In genomic region chr1:23756676-23757075, GRCh38 we compare ENCODE assay signal across 14 cellular contexts. TPM values are rescaled to one million over a fixed set of nuclear protein-coding genes. Genes with fewer than 3 reads are reported as not detected.
A peak's percentile ranks its signal among the peaks of the same experiment; 100 is the strongest.
DNase-seq lines count a peak whose midpoint lies in the region; ATAC-seq, FAIRE-seq and TF ChIP-seq lines count a peak whose summit lies in the region.
"Had no signal": no experiment of that assay in that cellular context is flagged by ENCODE, and none has a peak within 500 bp of the region (broad histone marks: within the 10 kb centered on the region; RNA-seq: fewer than 3 reads in every experiment).

No MANE protein-coding gene starts in this region.

- H3K27me3 ChIP-seq in PC-3 (ENCODE audit: low read length) (no peaks in the 10 kb centered on the region), HepG2 (ENCODE audit: control insufficient read depth in 1 of 2, insufficient read depth in 2 of 2, low read length in 2 of 2) (no peaks in the 10 kb centered on the region)
- H3K27me3 ChIP-seq: testis had no signal

- peaks cover 36% of the 10 kb centered on the region for H3K36me3 Mint-ChIP-seq in chondrocyte (ENCODE audit: low read depth)

- peak overlapping the region; percentile 32 for H3K27ac Mint-ChIP-seq in chondrocyte (ENCODE audit: unreplicated experiment)
- H3K27ac Mint-ChIP-seq: activated CD4-positive, alpha-beta T cell treated with anti-CD3 and anti-CD28 coated beads for 36 hours had no signal

- H2AFZ ChIP-seq in PC-3 (ENCODE audit: low read length) (no peak overlapping the region), HepG2 (ENCODE audit: low read length) (no peak overlapping the region)

- H3K9ac ChIP-seq in PC-3 (ENCODE audit: low read length) (no peak overlapping the region), HepG2 (ENCODE audit: insufficient read depth, low read depth, low read length) (no peak overlapping the region)

- H3K9me3 Mint-ChIP-seq in chondrocyte (ENCODE audit: low read depth), result no peaks in the 10 kb centered on the region
- H3K9me3 Mint-ChIP-seq: CD4-positive, alpha-beta memory T cell had no signal

- no peaks in the 10 kb centered on the region for H4K20me1 ChIP-seq in PC-3 (ENCODE audit: low read length)
- no peaks in the 10 kb centered on the region; the same call in 1 of the 2 replicates for H4K20me1 ChIP-seq in HepG2 (ENCODE audit: insufficient read depth, low read length)

- H3K79me2 ChIP-seq in PC-3 (ENCODE audit: low read length) (peaks cover 7% of the 10 kb centered on the region), HepG2 (ENCODE audit: insufficient read depth, low read length) (no peaks in the 10 kb centered on the region)

- no peaks in the 10 kb centered on the region for H3F3A ChIP-seq in PC-3 (ENCODE audit: low read length, unreplicated experiment)

- no peaks in the 10 kb centered on the region for H3K4me1 Mint-ChIP-seq in chondrocyte (ENCODE audit: low read depth)

- BruUV-seq in PC-3 (replicated peaks; lab: Mats Ljungman, UMichigan) (no TSS peak), HepG2 (replicated peaks; lab: Mats Ljungman, UMichigan) (no TSS peak)

- POLR2A ChIA-PET in PC-3 (lab: Charles Lee; ENCODE audit: unreplicated experiment), result no interaction called here
- POLR2A ChIA-PET in HepG2 (lab: Yijun Ruan, JAX), result no interaction called here

- H3K4me2 ChIP-seq in PC-3 (ENCODE audit: low read length), result no peak overlapping the region
- H3K4me2 ChIP-seq in HepG2 (ENCODE audit: low read depth, low read length), result no peak overlapping the region

- peak; percentile 58 for DNase-seq in GM03348 (ENCODE audit: low spot score)
- peak; percentile 32 for DNase-seq in PC-3
- no peak for DNase-seq in chondrocyte (ENCODE audit: low spot score)
- DNase-seq in HepG2 (ENCODE audit: low spot score), result no peak
- DNase-seq in T-helper 9 cell, result no peak
- no peak for DNase-seq in DMS79 treated with DMSO at 0.1 percent for 48 hours (lab: John Stamatoyannopoulos, UW)
- DNase-seq in SIG-M5 (lab: John Stamatoyannopoulos, UW), result no peak
- DNase-seq: activated CD4-positive, alpha-beta T cell treated with anti-CD3 and anti-CD28 coated beads for 36 hours; CD4-positive, alpha-beta memory T cell; Karpas-422; NCI-H2029; nucleus accumbens; testis had no signal

- intact Hi-C loops in PC-3 (cut with micrococcal nuclease) (no loop called here), HepG2 (cut with micrococcal nuclease; ENCODE audit: unreplicated experiment) (no loop called here)

- H3K36me3 ChIP-seq in PC-3 (ENCODE audit: low read depth, low read length), result peaks cover 85% of the 10 kb centered on the region
- peaks cover 56 to 96% of the 10 kb centered on the region in 2 experiments for H3K36me3 ChIP-seq in HepG2 (replicated peaks in 1 of 2; ENCODE audit: control insufficient read depth in 1 of 2, insufficient read depth in 2 of 2, low read length in 2 of 2)

- H3K4me3 ChIP-seq in PC-3 (ENCODE audit: low read length), result no peak overlapping the region
- no peak overlapping the region for H3K4me3 ChIP-seq in HepG2 (replicated peaks in 1 of 3; ENCODE audit: insufficient read depth in 1 of 3, low read depth in 2 of 3, low read length in 3 of 3)
- H3K4me3 ChIP-seq: testis had no signal

- TF ChIP-seq RAD21 in HepG2 (CRISPR knock-in tag; IDR thresholded peaks at IDR 0.05), result no peak

- CTCF ChIA-PET in PC-3 (lab: Charles Lee), result no interaction called here
- CTCF ChIA-PET in HepG2 (lab: Yijun Ruan, JAX; ENCODE audit: low intra/inter-chr PET ratio, low total read pairs), result no interaction called here

- no peak for TF ChIP-seq POLR2A in HepG2 (IDR thresholded peaks at IDR 0.05; ENCODE audit: insufficient read depth in 1 of 2, low read depth in 2 of 2, low read length in 2 of 2)

- ATAC-seq in PC-3, result peak; percentile 86
- ATAC-seq in HepG2, result peak; percentile 73
- no peak for ATAC-seq in HG02884 (IDR thresholded peaks at IDR 0.05; ENCODE audit: unreplicated experiment)
- ATAC-seq: activated CD4-positive, alpha-beta T cell treated with anti-CD3 and anti-CD28 coated beads for 36 hours had no signal

- H3K9me3 ChIP-seq in PC-3 (ENCODE audit: low read length) (no peaks in the 10 kb centered on the region), HepG2 (ENCODE audit: low read length) (no peaks in the 10 kb centered on the region)
- H3K9me3 ChIP-seq: testis had no signal

- no peaks in the 10 kb centered on the region for H3K9me2 ChIP-seq in PC-3 (replicated peaks; ENCODE audit: low read length)

- H3K4me1 ChIP-seq in PC-3 (ENCODE audit: insufficient read depth, low read length) (no peaks in the 10 kb centered on the region), HepG2 (ENCODE audit: insufficient read depth, low read length) (peaks cover 19% of the 10 kb centered on the region)
- H3K4me1 ChIP-seq: testis had no signal

- TF ChIP-seq CTCF in PC-3 (conservative IDR thresholded peaks at IDR 0.05; ENCODE audit: low read depth, low read length), result no peak
- no peak for TF ChIP-seq CTCF in chondrocyte (IDR thresholded peaks at IDR 0.05)
- no peak for TF ChIP-seq CTCF in HepG2 (CRISPR knock-in tag; IDR thresholded peaks at IDR 0.05)

- no peak overlapping the region for H3K4me3 Mint-ChIP-seq in chondrocyte (ENCODE audit: unreplicated experiment)
- H3K4me3 Mint-ChIP-seq: activated CD4-positive, alpha-beta T cell treated with anti-CD3 and anti-CD28 coated beads for 36 hours; CD4-positive, alpha-beta memory T cell had no signal

- in situ Hi-C loops in HepG2 (cut with HindIII; ENCODE audit: extremely low pct_ligation_motif_present, low pct_unique_long_range_greater_than_20kb), result no loop called here

- H3K27me3 Mint-ChIP-seq in chondrocyte (ENCODE audit: low read depth), result no peaks in the 10 kb centered on the region
- H3K27me3 Mint-ChIP-seq: activated CD4-positive, alpha-beta T cell treated with anti-CD3 and anti-CD28 coated beads for 36 hours; CD4-positive, alpha-beta memory T cell had no signal

- H3K27ac ChIP-seq in PC-3 (ENCODE audit: low read length) (no peak overlapping the region), HepG2 (ENCODE audit: extremely low read length, insufficient read depth, low read length) (no peak overlapping the region)
- H3K27ac ChIP-seq: testis had no signal

- TF ChIP-seq EP300 in HepG2 (IDR thresholded peaks at IDR 0.05; ENCODE audit: low read depth in 2 of 2, low read length in 2 of 2) (no peak), HepG2 (CRISPR knock-in tag; IDR thresholded peaks at IDR 0.05; ENCODE audit: borderline replicate concordance) (no peak)

- 100% methylated on average over 2 of the region's 3 CpGs for WGBS in HepG2 (ENCODE audit: low lambda C conversion rate)

- no peak for FAIRE-seq in HepG2 (lab: Jason Lieb, UNC)

RNA-seq across cellular contexts. Expression of gene ELOA, which starts 13.4 kb away (rescaled TPM):
- total RNA-seq in PC-3 (2014; rRNA removed) (50.7 and 50.9 TPM in 2 replicates), chondrocyte (41.7 to 47.8 TPM (median 42.9 TPM) in 3 replicates), HepG2 (2016; rRNA removed; fragmentation: Illumina TruSeq; extraction: Trizol) (28.5 and 36.3 TPM in 2 replicates)
- 7.3 and 7.8 TPM in 2 replicates for total RNA-seq in HepG2 (2016; cell fraction: cytosol; rRNA removed; fragmentation: Illumina TruSeq; extraction: Trizol; ENCODE audit: low read depth)
- total RNA-seq in HepG2 (2016; cell fraction: insoluble cytoplasmic fraction; rRNA removed; fragmentation: Illumina TruSeq; extraction: Trizol), result 27.5 and 30.2 TPM in 2 replicates
- total RNA-seq in HepG2 (2016; cell fraction: membrane; rRNA removed; fragmentation: Illumina TruSeq; extraction: Trizol), result 23.8 and 29.0 TPM in 2 replicates
- total RNA-seq in HepG2 (2016; cell fraction: nucleus; rRNA removed; fragmentation: Illumina TruSeq; extraction: Trizol), result 16.4 and 21.2 TPM in 2 replicates
- 14.2 and 14.8 TPM in 2 replicates for polyA plus RNA-seq in HepG2 (2011; rRNA removed)
- 9.6 and 12.3 TPM in 2 replicates for polyA plus RNA-seq in HepG2 (2011; cell fraction: cytosol; rRNA removed)
- 10.0 and 12.4 TPM in 2 replicates for polyA plus RNA-seq in HepG2 (2011; cell fraction: nucleus; rRNA removed)
- 16.3 and 19.1 TPM in 2 replicates for polyA plus RNA-seq in HepG2 (2012)
- polyA plus RNA-seq in HepG2 (2016; cell fraction: cytosol; fragmentation: Illumina TruSeq; extraction: Trizol; ENCODE audit: low read depth), result 11.2 and 13.3 TPM in 2 replicates
- polyA plus RNA-seq in HepG2 (2016; cell fraction: insoluble cytoplasmic fraction; fragmentation: Illumina TruSeq; extraction: Trizol; ENCODE audit: low read depth), result 33.1 and 41.5 TPM in 2 replicates
- 21.3 and 28.9 TPM in 2 replicates for polyA plus RNA-seq in HepG2 (2016; cell fraction: membrane; fragmentation: Illumina TruSeq; extraction: Trizol; ENCODE audit: low read depth)
- 32.1 and 36.1 TPM in 2 replicates for polyA plus RNA-seq in HepG2 (2016; cell fraction: nucleus; fragmentation: Illumina TruSeq; extraction: Trizol; ENCODE audit: insufficient read depth, low read depth)
- 9.7 and 21.5 TPM in 2 replicates for polyA minus RNA-seq in HepG2 (2011; rRNA and poly(A)+ RNA removed; ENCODE audit: low replicate concordance)
- 18.6 and 21.7 TPM in 2 replicates for polyA minus RNA-seq in HepG2 (2011; cell fraction: cytosol; rRNA and poly(A)+ RNA removed)
- polyA minus RNA-seq in HepG2 (2011; cell fraction: nucleus; rRNA and poly(A)+ RNA removed), result 12.0 and 20.3 TPM in 2 replicates

RNA-seq across cellular contexts. Expression of gene PITHD1, which starts 21.5 kb away (rescaled TPM):
- total RNA-seq in PC-3 (2014; rRNA removed) (107 and 115 TPM in 2 replicates), chondrocyte (36.2 to 36.5 TPM (median 36.4 TPM) in 3 replicates), HepG2 (2016; rRNA removed; fragmentation: Illumina TruSeq; extraction: Trizol) (37.3 and 44.9 TPM in 2 replicates)
- total RNA-seq in HepG2 (2016; cell fraction: cytosol; rRNA removed; fragmentation: Illumina TruSeq; extraction: Trizol; ENCODE audit: low read depth), result 6.6 and 7.1 TPM in 2 replicates
- 39.7 and 44.6 TPM in 2 replicates for total RNA-seq in HepG2 (2016; cell fraction: insoluble cytoplasmic fraction; rRNA removed; fragmentation: Illumina TruSeq; extraction: Trizol)
- total RNA-seq in HepG2 (2016; cell fraction: membrane; rRNA removed; fragmentation: Illumina TruSeq; extraction: Trizol), result 24.7 and 27.8 TPM in 2 replicates
- total RNA-seq in HepG2 (2016; cell fraction: nucleus; rRNA removed; fragmentation: Illumina TruSeq; extraction: Trizol), result 21.3 and 22.5 TPM in 2 replicates
- polyA plus RNA-seq in HepG2 (2011; rRNA removed), result 26.6 and 28.0 TPM in 2 replicates
- 17.4 and 25.5 TPM in 2 replicates for polyA plus RNA-seq in HepG2 (2011; cell fraction: cytosol; rRNA removed)
- polyA plus RNA-seq in HepG2 (2011; cell fraction: nucleus; rRNA removed), result 12.1 and 20.0 TPM in 2 replicates
- polyA plus RNA-seq in HepG2 (2012), result 25.1 and 29.3 TPM in 2 replicates
- 6.4 and 7.2 TPM in 2 replicates for polyA plus RNA-seq in HepG2 (2016; cell fraction: cytosol; fragmentation: Illumina TruSeq; extraction: Trizol; ENCODE audit: low read depth)
- polyA plus RNA-seq in HepG2 (2016; cell fraction: insoluble cytoplasmic fraction; fragmentation: Illumina TruSeq; extraction: Trizol; ENCODE audit: low read depth), result 49.7 and 49.8 TPM in 2 replicates
- polyA plus RNA-seq in HepG2 (2016; cell fraction: membrane; fragmentation: Illumina TruSeq; extraction: Trizol; ENCODE audit: low read depth), result 20.1 and 20.8 TPM in 2 replicates
- 41.4 and 42.1 TPM in 2 replicates for polyA plus RNA-seq in HepG2 (2016; cell fraction: nucleus; fragmentation: Illumina TruSeq; extraction: Trizol; ENCODE audit: insufficient read depth, low read depth)
- polyA minus RNA-seq in HepG2 (2011; rRNA and poly(A)+ RNA removed; ENCODE audit: low replicate concordance), result 5.1 and 25.2 TPM in 2 replicates
- 3.8 and 5.5 TPM in 2 replicates for polyA minus RNA-seq in HepG2 (2011; cell fraction: cytosol; rRNA and poly(A)+ RNA removed)
- polyA minus RNA-seq in HepG2 (2011; cell fraction: nucleus; rRNA and poly(A)+ RNA removed), result 12.1 and 14.0 TPM in 2 replicates

RNA-seq across cellular contexts. Expression of gene LYPLA2, which starts 34.3 kb away (rescaled TPM):
- 120 and 142 TPM in 2 replicates for total RNA-seq in PC-3 (2014; rRNA removed)
- total RNA-seq in chondrocyte, result 39.8 to 43.0 TPM (median 40.4 TPM) in 3 replicates
- 73.2 and 90.3 TPM in 2 replicates for total RNA-seq in HepG2 (2016; rRNA removed; fragmentation: Illumina TruSeq; extraction: Trizol)
- 20.4 and 23.5 TPM in 2 replicates for total RNA-seq in HepG2 (2016; cell fraction: cytosol; rRNA removed; fragmentation: Illumina TruSeq; extraction: Trizol; ENCODE audit: low read depth)
- total RNA-seq in HepG2 (2016; cell fraction: insoluble cytoplasmic fraction; rRNA removed; fragmentation: Illumina TruSeq; extraction: Trizol), result 74.2 and 88.0 TPM in 2 replicates
- 42.0 and 50.1 TPM in 2 replicates for total RNA-seq in HepG2 (2016; cell fraction: membrane; rRNA removed; fragmentation: Illumina TruSeq; extraction: Trizol)
- 32.9 and 38.9 TPM in 2 replicates for total RNA-seq in HepG2 (2016; cell fraction: nucleus; rRNA removed; fragmentation: Illumina TruSeq; extraction: Trizol)
- polyA plus RNA-seq in HepG2 (2011; rRNA removed), result 72.1 and 96.1 TPM in 2 replicates
- 70.6 and 104 TPM in 2 replicates for polyA plus RNA-seq in HepG2 (2011; cell fraction: cytosol; rRNA removed)
- polyA plus RNA-seq in HepG2 (2011; cell fraction: nucleus; rRNA removed), result 134 and 140 TPM in 2 replicates
- polyA plus RNA-seq in HepG2 (2012), result 47.7 and 58.7 TPM in 2 replicates
- polyA plus RNA-seq in HepG2 (2016; cell fraction: cytosol; fragmentation: Illumina TruSeq; extraction: Trizol; ENCODE audit: low read depth), result 28.9 and 30.0 TPM in 2 replicates
- 113 and 115 TPM in 2 replicates for polyA plus RNA-seq in HepG2 (2016; cell fraction: insoluble cytoplasmic fraction; fragmentation: Illumina TruSeq; extraction: Trizol; ENCODE audit: low read depth)
- polyA plus RNA-seq in HepG2 (2016; cell fraction: membrane; fragmentation: Illumina TruSeq; extraction: Trizol; ENCODE audit: low read depth), result 43.7 and 45.0 TPM in 2 replicates
- polyA plus RNA-seq in HepG2 (2016; cell fraction: nucleus; fragmentation: Illumina TruSeq; extraction: Trizol; ENCODE audit: insufficient read depth, low read depth), result 67.4 and 74.9 TPM in 2 replicates
- 58.0 and 75.1 TPM in 2 replicates for polyA minus RNA-seq in HepG2 (2011; rRNA and poly(A)+ RNA removed; ENCODE audit: low replicate concordance)
- 39.7 and 48.1 TPM in 2 replicates for polyA minus RNA-seq in HepG2 (2011; cell fraction: cytosol; rRNA and poly(A)+ RNA removed)
- 17.4 and 26.0 TPM in 2 replicates for polyA minus RNA-seq in HepG2 (2011; cell fraction: nucleus; rRNA and poly(A)+ RNA removed)

RNA-seq across cellular contexts. Expression of gene GALE, which starts 43.9 kb away (rescaled TPM):
- total RNA-seq in PC-3 (2014; rRNA removed) (86.0 and 86.4 TPM in 2 replicates), chondrocyte (24.9 to 34.0 TPM (median 25.7 TPM) in 3 replicates), HepG2 (2016; rRNA removed; fragmentation: Illumina TruSeq; extraction: Trizol) (85.2 and 86.6 TPM in 2 replicates)
- 19.0 and 24.8 TPM in 2 replicates for total RNA-seq in HepG2 (2016; cell fraction: cytosol; rRNA removed; fragmentation: Illumina TruSeq; extraction: Trizol; ENCODE audit: low read depth)
- 88.8 and 91.0 TPM in 2 replicates for total RNA-seq in HepG2 (2016; cell fraction: insoluble cytoplasmic fraction; rRNA removed; fragmentation: Illumina TruSeq; extraction: Trizol)
- total RNA-seq in HepG2 (2016; cell fraction: membrane; rRNA removed; fragmentation: Illumina TruSeq; extraction: Trizol), result 28.1 and 32.1 TPM in 2 replicates
- total RNA-seq in HepG2 (2016; cell fraction: nucleus; rRNA removed; fragmentation: Illumina TruSeq; extraction: Trizol), result 43.6 and 54.4 TPM in 2 replicates
- polyA plus RNA-seq in HepG2 (2011; rRNA removed), result 88.4 and 99.0 TPM in 2 replicates
- 95.8 and 105 TPM in 2 replicates for polyA plus RNA-seq in HepG2 (2011; cell fraction: cytosol; rRNA removed)
- 168 and 180 TPM in 2 replicates for polyA plus RNA-seq in HepG2 (2011; cell fraction: nucleus; rRNA removed)
- 46.4 and 46.8 TPM in 2 replicates for polyA plus RNA-seq in HepG2 (2012)
- 12.7 and 14.4 TPM in 2 replicates for polyA plus RNA-seq in HepG2 (2016; cell fraction: cytosol; fragmentation: Illumina TruSeq; extraction: Trizol; ENCODE audit: low read depth)
- 75.6 and 81.5 TPM in 2 replicates for polyA plus RNA-seq in HepG2 (2016; cell fraction: insoluble cytoplasmic fraction; fragmentation: Illumina TruSeq; extraction: Trizol; ENCODE audit: low read depth)
- 19.5 and 21.9 TPM in 2 replicates for polyA plus RNA-seq in HepG2 (2016; cell fraction: membrane; fragmentation: Illumina TruSeq; extraction: Trizol; ENCODE audit: low read depth)
- polyA plus RNA-seq in HepG2 (2016; cell fraction: nucleus; fragmentation: Illumina TruSeq; extraction: Trizol; ENCODE audit: insufficient read depth, low read depth), result 96.1 and 107 TPM in 2 replicates
- 60.0 and 64.5 TPM in 2 replicates for polyA minus RNA-seq in HepG2 (2011; rRNA and poly(A)+ RNA removed; ENCODE audit: low replicate concordance)
- 19.9 and 28.0 TPM in 2 replicates for polyA minus RNA-seq in HepG2 (2011; cell fraction: cytosol; rRNA and poly(A)+ RNA removed)
- 31.8 and 36.4 TPM in 2 replicates for polyA minus RNA-seq in HepG2 (2011; cell fraction: nucleus; rRNA and poly(A)+ RNA removed)

Comparison
In these comparisons a context has a peak if more than half of its experiments do, and no peak if none do; other contexts are left out.
1. DNase-seq: peak in GM03348 (single experiment) and PC-3 (single experiment); none in chondrocyte (single experiment), HepG2 (single experiment), T-helper 9 cell (single experiment), DMS79 treated with DMSO at 0.1 percent for 48 hours (single experiment) and SIG-M5 (single experiment).